ENCODE assay signal across 8 cellular contexts in genomic region chr3:129233538-129233937, GRCh38. TPM values are rescaled to one million over a fixed set of nuclear protein-coding genes. Genes with fewer than 3 reads are reported as not detected.
DNase-seq lines count a peak whose midpoint lies in the region; ATAC-seq and TF ChIP-seq lines count a peak whose summit lies in the region.

No MANE protein-coding gene starts in this region.

- BruUV-seq in Caco-2 (replicated peaks; lab: Mats Ljungman, UMichigan) (no TSS peak), A673 (replicated peaks; lab: Mats Ljungman, UMichigan) (no TSS peak)

- no peak for TF ChIP-seq POLR2A in uterus (IDR thresholded peaks at IDR 0.05)

- no peak for TF ChIP-seq CTCF in uterus (IDR thresholded peaks at IDR 0.05)
- TF ChIP-seq CTCF in Caco-2 (IDR thresholded peaks at IDR 0.05; ENCODE audit: insufficient read depth in 1 of 2, low read depth in 1 of 2, low read length in 1 of 2, severe bottlenecking in 1 of 2, unreplicated experiment in 1 of 2): no peak
- TF ChIP-seq CTCF in A673 (conservative IDR thresholded peaks at IDR 0.05; ENCODE audit: low read depth, low read length): no peak

- CTCF ChIA-PET in Caco-2 (lab: Charles Lee): interaction anchor here (0.6 to 0.9 kb wide), 2 partner anchors 12 to 214 kb away, joined by 3 to 5 read pairs; no protein-coding TSS in a partner anchor
- CTCF ChIA-PET in A673 (lab: Charles Lee): no interaction called here

- H3K27ac Mint-ChIP-seq in Caco-2 (ENCODE audit: unreplicated experiment): no peak overlapping the region

- no peaks in the 10 kb centered on the region for H3K9me3 ChIP-seq in uterus
- no peaks in the 10 kb centered on the region for H3K9me3 ChIP-seq in Caco-2
- H3K9me3 ChIP-seq in A673 (ENCODE audit: low read depth, low read length, poor library complexity, severe bottlenecking): no peaks in the 10 kb centered on the region

- intact Hi-C loops in uterus (cut with DNase I; ENCODE audit: low total_unique reads): no loop called here
- intact Hi-C loops in Caco-2 (cut with micrococcal nuclease; ENCODE audit: unreplicated experiment): no loop called here
- intact Hi-C loops in A673 (cut with micrococcal nuclease; ENCODE audit: unreplicated experiment): no loop called here

- H3K36me3 ChIP-seq in uterus: no peaks in the 10 kb centered on the region
- no peaks in the 10 kb centered on the region for H3K36me3 ChIP-seq in Caco-2 (ENCODE audit: control insufficient read depth, insufficient read depth, low read length)
- no peaks in the 10 kb centered on the region for H3K36me3 ChIP-seq in A673 (ENCODE audit: insufficient read depth, low read length, poor library complexity, severe bottlenecking)

- no peak overlapping the region for H3K27ac ChIP-seq in uterus
- H3K27ac ChIP-seq in A673 (ENCODE audit: low read depth, low read length, poor library complexity, severe bottlenecking): no peak overlapping the region

- H3K4me1 Mint-ChIP-seq in Caco-2 (ENCODE audit: low read depth, unreplicated experiment): peaks cover 7% of the 10 kb centered on the region

- DNase-seq in OCI-M1 (lab: John Stamatoyannopoulos, UW) (peak; percentile 76), medulla oblongata (ENCODE audit: extremely low spot score) (peak; percentile 85), uterus (no peak), Caco-2 (no peak), A673 (ENCODE audit: low spot score) (no peak), amniotic stem cell (lab: John Stamatoyannopoulos, UW) (no peak)

- no peaks in the 10 kb centered on the region for H3K36me3 Mint-ChIP-seq in Caco-2 (ENCODE audit: insufficient read depth, unreplicated experiment)

- peak; percentile 89 for ATAC-seq in GM18870 (IDR thresholded peaks at IDR 0.05; ENCODE audit: unreplicated experiment)
- ATAC-seq in HG02870 (IDR thresholded peaks at IDR 0.05; ENCODE audit: unreplicated experiment): peak; percentile 72

- POLR2A ChIA-PET in Caco-2 (lab: Charles Lee) (interaction anchor here (0.5 kb wide), 1 partner anchor 26 kb away, joined by 5 read pairs; no protein-coding TSS in a partner anchor), A673 (lab: Charles Lee; ENCODE audit: low non-redundant PET) (interaction anchor here (0.6 kb wide), 1 partner anchor 182 kb away, joined by 6 read pairs; no protein-coding TSS in a partner anchor)

- H3K4me1 ChIP-seq in uterus (no peaks in the 10 kb centered on the region), Caco-2 (no peaks in the 10 kb centered on the region; the same call in 1 of the 2 replicates), A673 (ENCODE audit: insufficient read depth, low read length, poor library complexity, severe bottlenecking) (peaks cover 4% of the 10 kb centered on the region)

- H3K9me3 Mint-ChIP-seq in Caco-2 (ENCODE audit: unreplicated experiment): no peaks in the 10 kb centered on the region

- no peaks in the 10 kb centered on the region for H3K27me3 ChIP-seq in uterus
- H3K27me3 ChIP-seq in Caco-2 (replicated peaks; ENCODE audit: control insufficient read depth, insufficient read depth, low read length): no peaks in the 10 kb centered on the region
- no peaks in the 10 kb centered on the region for H3K27me3 ChIP-seq in A673 (replicated peaks; ENCODE audit: insufficient read depth, low read depth, low read length, poor library complexity)

- no peak overlapping the region for H3K4me3 ChIP-seq in uterus
- H3K4me3 ChIP-seq in Caco-2 (ENCODE audit: low read depth, low read length): no peak overlapping the region
- no peak overlapping the region for H3K4me3 ChIP-seq in A673 (ENCODE audit: low read depth, low read length, poor library complexity, severe bottlenecking)

- no peak overlapping the region for H3K4me3 Mint-ChIP-seq in Caco-2 (ENCODE audit: unreplicated experiment)

- H3K27me3 Mint-ChIP-seq in Caco-2 (ENCODE audit: insufficient read depth, unreplicated experiment): no peaks in the 10 kb centered on the region

RNA-seq across cellular contexts. Expression of gene COPG1, which starts 15.9 kb away (rescaled TPM):
- total RNA-seq in uterus (100 to 1,000 TPM in 2 of 4 donors, 10 to 100 TPM in 2; 35.6 to 409 (median 118) TPM), Caco-2 (2022) (178 TPM in 2 replicates), A673 (2021) (157 and 158 TPM in 2 replicates)

RNA-seq across cellular contexts. Expression of gene HMCES, which starts 45.1 kb away (rescaled TPM):
- total RNA-seq in uterus: 10 to 100 TPM in 3 of 4 donors, 1 to 10 TPM in 1; 2.0 to 42.9 (median 28.3) TPM
- total RNA-seq in Caco-2 (2022): 47.7 and 47.9 TPM in 2 replicates
- 46.3 and 52.2 TPM in 2 replicates for total RNA-seq in A673 (2021)

RNA-seq across cellular contexts. Expression of gene CNBP, which starts 49.8 kb away (rescaled TPM):
- total RNA-seq in uterus: 100 to 1,000 TPM; 355 to 461 (median 405) TPM
- total RNA-seq in Caco-2 (2022): 229 and 266 TPM in 2 replicates
- total RNA-seq in A673 (2021): 396 and 438 TPM in 2 replicates

Comparison
In these comparisons a context has a peak if more than half of its experiments do, and no peak if none do; other contexts are left out.
1. DNase-seq: peak in OCI-M1 (single experiment) and medulla oblongata (single experiment); none in uterus (0 of 2), Caco-2 (0 of 2), A673 (single experiment) and amniotic stem cell (single experiment).